ENCODE assay signal across 1 cellular context in genomic region chr17:80712610-80713009, GRCh38.
TF ChIP-seq lines count a peak whose summit lies in the region.

No MANE protein-coding gene starts in this region.

TF ChIP-seq in SK-N-SH treated with all-trans-retinoic acid at 6 μM for 48 hours, 23 proteins besides CTCF, POLR2A, EP300 and RAD21 (continued from another document):
- no peak for TF ChIP-seq POU6F1 (CRISPR knock-in tag; IDR thresholded peaks at IDR 0.05; ENCODE audit: borderline replicate concordance, low read depth)
